ENCODE assay signal across 8 cellular contexts in genomic region chr16:66324785-66325184, GRCh38. TPM values are rescaled to one million over a fixed set of nuclear protein-coding genes. Genes with fewer than 3 reads are reported as not detected.
DNase-seq lines count a peak whose midpoint lies in the region; ATAC-seq and TF ChIP-seq lines count a peak whose summit lies in the region.

No MANE protein-coding gene starts in this region.

- no peaks in the 10 kb centered on the region for H3K9me3 ChIP-seq in OCI-LY7 (ENCODE audit: low read length)
- no peaks in the 10 kb centered on the region for H3K9me3 ChIP-seq in CD8-positive, alpha-beta T cell (ENCODE audit: low read length)

- H3K27me3 Mint-ChIP-seq in CD8-positive, alpha-beta T cell (ENCODE audit: low read depth) = peaks cover 22% of the 10 kb centered on the region

- no peak for TF ChIP-seq POLR2A in GM18505 (IDR thresholded peaks at IDR 0.05; ENCODE audit: borderline replicate concordance, extremely low read depth, insufficient read depth, insufficient read length)

- no peak overlapping the region for H3K27ac ChIP-seq in OCI-LY7 (ENCODE audit: low read depth, low read length, poor library complexity, severe bottlenecking)
- H3K27ac ChIP-seq in CD8-positive, alpha-beta T cell (ENCODE audit: low read depth, low read length) = no peak overlapping the region

- CTCF ChIA-PET in OCI-LY7 (lab: Charles Lee; ENCODE audit: unreplicated experiment) = no interaction called here
- CTCF ChIA-PET in CD8-positive, alpha-beta T cell (lab: Charles Lee) = no interaction called here

- no peaks in the 10 kb centered on the region for H3K9me2 ChIP-seq in OCI-LY7 (ENCODE audit: insufficient read depth, low read length)

- no peaks in the 10 kb centered on the region for H3K4me1 Mint-ChIP-seq in CD8-positive, alpha-beta T cell (ENCODE audit: low read depth)

- peak; percentile 27 for ATAC-seq in Right ventricle myocardium inferior
- no peak for ATAC-seq in left cardiac atrium
- no peak for ATAC-seq in CD8-positive, alpha-beta T cell
- no peak for ATAC-seq in GM18505 (IDR thresholded peaks at IDR 0.05; ENCODE audit: unreplicated experiment)
- ATAC-seq in HG03457 (IDR thresholded peaks at IDR 0.05; ENCODE audit: unreplicated experiment) = no peak

- DNase-seq in Right ventricle myocardium inferior (ENCODE audit: missing footprints) = no peak
- DNase-seq in left cardiac atrium = no peak
- DNase-seq in OCI-LY7 (ENCODE audit: low spot score) = peak; percentile 21
- no peak for DNase-seq in fibroblast of villous mesenchyme (ENCODE audit: low read depth)
- no peak for DNase-seq in NCI-H2081 treated with DMSO at 0.1 percent for 48 hours (lab: John Stamatoyannopoulos, UW)
- DNase-seq in CD8-positive, alpha-beta T cell = no peak

- no peaks in the 10 kb centered on the region for H3K27me3 ChIP-seq in CD8-positive, alpha-beta T cell (ENCODE audit: insufficient read depth, low read length)

- H3K4me3 Mint-ChIP-seq in CD8-positive, alpha-beta T cell = no peak overlapping the region

- no peaks in the 10 kb centered on the region for H3K79me2 ChIP-seq in OCI-LY7 (ENCODE audit: insufficient read depth, low read depth, low read length)

- POLR2A ChIA-PET in OCI-LY7 (lab: Charles Lee) = no interaction called here
- POLR2A ChIA-PET in CD8-positive, alpha-beta T cell (lab: Charles Lee) = no interaction called here

- no peaks in the 10 kb centered on the region for H4K20me1 ChIP-seq in OCI-LY7 (ENCODE audit: insufficient read depth, low read length)

- intact Hi-C loops in Right ventricle myocardium inferior (cut with DNase I) = no loop called here
- intact Hi-C loops in left cardiac atrium (cut with DNase I) = no loop called here
- intact Hi-C loops in OCI-LY7 (cut with micrococcal nuclease; ENCODE audit: unreplicated experiment) = no loop called here
- intact Hi-C loops in CD8-positive, alpha-beta T cell (cut with DNase I, micrococcal nuclease) = no loop called here

- no peak overlapping the region for H3K4me3 ChIP-seq in OCI-LY7 (ENCODE audit: low read depth, low read length, poor library complexity, severe bottlenecking)
- H3K4me3 ChIP-seq in fibroblast of villous mesenchyme (ENCODE audit: low read depth, low read length) = no peak overlapping the region
- no peak overlapping the region for H3K4me3 ChIP-seq in CD8-positive, alpha-beta T cell (ENCODE audit: low read depth, low read length)

- TF ChIP-seq CTCF in OCI-LY7 (conservative IDR thresholded peaks at IDR 0.05; ENCODE audit: low read length) (peak; percentile 60), fibroblast of villous mesenchyme (IDR thresholded peaks at IDR 0.05; ENCODE audit: insufficient read depth, low read depth, low read length) (peak; percentile 22)
- no peak for TF ChIP-seq CTCF in CD8-positive, alpha-beta T cell (IDR thresholded peaks at IDR 0.05)

- no peaks in the 10 kb centered on the region for H3K36me3 ChIP-seq in OCI-LY7 (ENCODE audit: insufficient read depth, low read length)
- no peaks in the 10 kb centered on the region for H3K36me3 ChIP-seq in CD8-positive, alpha-beta T cell (ENCODE audit: insufficient read depth, low read length)

- H3K36me3 Mint-ChIP-seq in CD8-positive, alpha-beta T cell = no peaks in the 10 kb centered on the region

- H3K4me1 ChIP-seq in OCI-LY7 (ENCODE audit: insufficient read depth, low read length, poor library complexity, severe bottlenecking) = no peaks in the 10 kb centered on the region
- H3K4me1 ChIP-seq in CD8-positive, alpha-beta T cell (ENCODE audit: insufficient read depth, low read length) = no peaks in the 10 kb centered on the region

- no peaks in the 10 kb centered on the region for H3K9me3 Mint-ChIP-seq in CD8-positive, alpha-beta T cell

- no peak overlapping the region for H3K4me2 ChIP-seq in OCI-LY7 (ENCODE audit: low read length)

- H2AFZ ChIP-seq in OCI-LY7 (ENCODE audit: low read length) = no peak overlapping the region

- BruUV-seq in OCI-LY7 (replicated peaks; lab: Mats Ljungman, UMichigan) = no TSS peak

- no peak overlapping the region for H3K27ac Mint-ChIP-seq in CD8-positive, alpha-beta T cell

RNA-seq across cellular contexts. Expression of gene CDH5, which starts 41.7 kb away (rescaled TPM):
- total RNA-seq in Right ventricle myocardium inferior (58.4 TPM), left cardiac atrium (10 to 100 TPM; 40.3 to 80.0 TPM), OCI-LY7 (2022) (0.09 TPM in 1 of 2 replicates, not detected in the other), fibroblast of villous mesenchyme (not detected in 2 replicates)
- not detected in 2 replicates for total RNA-seq in OCI-LY7 (2014; rRNA removed; shearing (Covaris generic))
- not detected for total RNA-seq in CD8-positive, alpha-beta T cell

Comparison
In these comparisons a context has a peak if more than half of its experiments do, and no peak if none do; other contexts are left out.
1. RNA of gene CDH5, which starts 41.7 kb away (total RNA-seq): 40.3 to 80.0 TPM in left cardiac atrium and 58.4 TPM in Right ventricle myocardium inferior (single experiment); 0.09 TPM in OCI-LY7, not detected in fibroblast of villous mesenchyme and not detected in CD8-positive, alpha-beta T cell; every median in the first group is over 10 times any median in the second.